8 cellular contexts compared by ENCODE assay signal in the genomic region with DNA sequence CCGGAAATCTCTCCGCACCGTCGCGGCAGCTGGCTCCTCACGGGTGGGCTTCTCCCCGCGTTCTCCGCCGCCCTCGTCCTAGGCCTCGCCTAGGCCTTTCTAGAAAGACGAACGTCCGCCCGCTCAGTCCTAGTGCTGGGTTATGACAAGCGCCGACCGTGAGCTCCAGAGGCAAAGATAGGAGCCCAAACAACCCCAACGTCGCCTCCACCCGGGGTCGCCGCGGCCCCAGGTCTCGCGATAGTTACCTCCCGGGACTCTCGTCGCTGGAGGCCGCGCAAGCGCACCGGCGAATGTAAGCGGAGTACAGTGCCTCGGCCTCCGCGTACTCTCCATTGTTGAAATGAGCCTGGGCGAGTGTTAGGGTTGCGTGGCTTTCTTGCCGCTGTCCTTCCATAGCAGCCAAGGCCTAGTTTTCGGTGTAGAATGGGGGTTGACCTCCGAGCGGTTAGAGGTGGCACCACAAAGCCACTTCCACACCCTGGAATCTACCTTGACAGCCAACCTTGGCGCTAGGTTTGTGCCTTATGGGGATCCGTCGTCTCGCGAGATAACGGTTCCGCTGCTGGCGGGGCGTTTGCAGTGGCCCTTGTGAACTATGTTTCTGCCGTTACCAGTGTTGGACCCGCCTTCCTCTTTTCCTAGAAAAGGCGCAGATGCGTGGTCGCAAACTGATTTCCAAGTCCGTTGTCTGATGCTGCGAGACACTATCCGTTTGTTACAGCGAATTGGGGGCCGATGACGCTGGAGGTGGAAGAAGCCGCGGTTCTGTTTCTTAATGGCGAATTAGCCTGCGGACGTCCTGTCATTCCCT. TPM values are rescaled to one million over a fixed set of nuclear protein-coding genes. Genes with fewer than 3 reads are reported as not detected.
DNase-seq lines count a peak whose midpoint lies in the region; ATAC-seq and TF ChIP-seq lines count a peak whose summit lies in the region.

A gene (minus strand): TSS at position 526 of the 814 bp plus-strand sequence. CDS start 129 bp downstream, at position 397.

- WGBS in esophagus muscularis mucosa, result 0% methylated on average over 9 of the region's 70 CpGs

- H3K4me3 ChIP-seq in KMS-11 (IDR thresholded peaks at IDR 0.05; ENCODE audit: insufficient read depth, low read depth, low read length) (peak within 1 kb of the TSS; percentile 40), Panc1 (ENCODE audit: low read depth in 2 of 2, low read length in 2 of 2) (peak within 1 kb of the TSS; percentile 65 to 98), esophagus muscularis mucosa (peak within 1 kb of the TSS; percentile 85 to 93 (median 86)), muscle layer of duodenum (ENCODE audit: low read depth in 1 of 2, low read length in 2 of 2) (peak within 1 kb of the TSS; percentile 80 to 95)

- peak; percentile 76 for TF ChIP-seq POLR2A in esophagus muscularis mucosa (IDR thresholded peaks at IDR 0.05; ENCODE audit: low read depth)

- TF ChIP-seq CTCF in KMS-11 (conservative IDR thresholded peaks at IDR 0.05; ENCODE audit: low read depth, low read length) (no peak), Panc1 (IDR thresholded peaks at IDR 0.05) (no peak), esophagus muscularis mucosa (IDR thresholded peaks at IDR 0.05) (no peak)

- H3K27ac ChIP-seq in KMS-11, result peak within 1 kb of the TSS; percentile 77
- H3K27ac ChIP-seq in Panc1 (ENCODE audit: low read length), result peak within 1 kb of the TSS; percentile 94
- H3K27ac ChIP-seq in esophagus muscularis mucosa (replicated peaks in 1 of 4), result peak within 1 kb of the TSS; percentile 93 to 95 (median 94)
- H3K27ac ChIP-seq in muscle layer of duodenum (ENCODE audit: low read length), result peak within 1 kb of the TSS; percentile 99

- POLR2A ChIA-PET in Panc1 (lab: Charles Lee), result interaction anchor here (0.8 kb wide), 1 partner anchor 89 kb away, joined by 3 read pairs; no protein-coding TSS in a partner anchor

- H3K4me1 ChIP-seq in KMS-11 (ENCODE audit: low read depth, poor library complexity, severe bottlenecking) (peaks cover 33% of the 10 kb centered on the region), Panc1 (ENCODE audit: control insufficient read depth, insufficient read depth, low read length) (peaks cover 33% of the 10 kb centered on the region), esophagus muscularis mucosa (peaks cover 40 to 46% (median 44%) of the 10 kb centered on the region in 4 donors), muscle layer of duodenum (ENCODE audit: control insufficient read depth in 1 of 2, insufficient read depth in 2 of 2, low read length in 2 of 2) (peaks cover 16 to 35% of the 10 kb centered on the region in 2 donors)

- CTCF ChIA-PET in Panc1 (lab: Charles Lee), result no interaction called here

- no peaks in the 10 kb centered on the region; the same call in 1 of the 2 replicates for H4K20me1 ChIP-seq in KMS-11 (ENCODE audit: insufficient read depth)

- H2AFZ ChIP-seq in KMS-11 (ENCODE audit: low read depth), result peak within 1 kb of the TSS; percentile 77

- no peaks in the 10 kb centered on the region for H3K9me3 ChIP-seq in Panc1 (ENCODE audit: control insufficient read depth, insufficient read depth, low read depth, low read length)
- H3K9me3 ChIP-seq in esophagus muscularis mucosa, result no peaks in the 10 kb centered on the region
- no peaks in the 10 kb centered on the region for H3K9me3 ChIP-seq in muscle layer of duodenum (ENCODE audit: control insufficient read depth in 1 of 2, low read length in 2 of 2)

- ATAC-seq in GM21786 (IDR thresholded peaks at IDR 0.05; ENCODE audit: unreplicated experiment), result peak; percentile 82
- peak; percentile 95 for ATAC-seq in Panc1
- ATAC-seq in activated T-cell treated with anti-CD3 and anti-CD28 coated beads, Interleukin-2, amount 50 U/mL, for 4 hours, result peak; percentile 89 to 92

- H3K27me3 ChIP-seq in KMS-11 (ENCODE audit: insufficient read depth, low read depth) (no peaks in the 10 kb centered on the region), Panc1 (ENCODE audit: control insufficient read depth, insufficient read depth, low read length) (no peaks in the 10 kb centered on the region), esophagus muscularis mucosa (no peaks in the 10 kb centered on the region), muscle layer of duodenum (ENCODE audit: low read depth, low read length) (no peaks in the 10 kb centered on the region)

- DNase-seq in DMS79 treated with DMSO at 0.1 percent for 48 hours (lab: John Stamatoyannopoulos, UW) (peak; percentile 88), Panc1 (ENCODE audit: low read depth, low spot score) (peak; percentile 94), esophagus muscularis mucosa (ENCODE audit: extremely low spot score) (peak; percentile 98)
- peak; percentile 91 for DNase-seq in activated T-cell treated with anti-CD3 and anti-CD28 coated beads, Interleukin-2, amount 50 U/mL, for 4 hours
- peak; percentile 76 for DNase-seq in stimulated activated CD8-positive, alpha-beta memory T cell treated with anti-CD3 and anti-CD28 coated beads, Interleukin-7, amount 100 ng/mL, for 24 hours (ENCODE audit: low read depth)

- no TSS peak for BruUV-seq in Panc1 (replicated peaks; lab: Mats Ljungman, UMichigan)

- H3K4me3 Mint-ChIP-seq in activated T-cell treated with anti-CD3 and anti-CD28 coated beads, Interleukin-2, amount 50 U/mL, for 4 hours, result peak within 1 kb of the TSS; percentile 93

- intact Hi-C loops in Panc1 (cut with micrococcal nuclease; ENCODE audit: unreplicated experiment) (no loop called here), esophagus muscularis mucosa (cut with DNase I) (no loop called here)

- H3K79me2 ChIP-seq in KMS-11 (ENCODE audit: insufficient read depth, low read depth), result peaks cover 17% of the 10 kb centered on the region; the same call in 1 of the 2 replicates

- peaks cover 3% of the 10 kb centered on the region for H3K27me3 Mint-ChIP-seq in activated T-cell treated with anti-CD3 and anti-CD28 coated beads, Interleukin-2, amount 50 U/mL, for 4 hours (ENCODE audit: low read depth)

- H3K36me3 Mint-ChIP-seq in activated T-cell treated with anti-CD3 and anti-CD28 coated beads, Interleukin-2, amount 50 U/mL, for 4 hours (ENCODE audit: insufficient read depth), result peaks cover 8% of the 10 kb centered on the region

- peak within 1 kb of the TSS; percentile 97 for H3K4me2 ChIP-seq in KMS-11

- in situ Hi-C loops in Panc1 (cut with HindIII; ENCODE audit: low pct_unique_long_range_greater_than_20kb, low sequenced_read_pairs), result no loop called here

- peak within 1 kb of the TSS; percentile 78 for H3K9ac ChIP-seq in KMS-11

- H3K36me3 ChIP-seq in KMS-11 (ENCODE audit: insufficient read depth) (no peaks in the 10 kb centered on the region), Panc1 (ENCODE audit: control insufficient read depth, insufficient read depth, low read length) (peaks cover 7% of the 10 kb centered on the region), esophagus muscularis mucosa (peaks cover 0 to 5% (median 0%) of the 10 kb centered on the region in 4 donors), muscle layer of duodenum (ENCODE audit: control insufficient read depth in 1 of 2, insufficient read depth in 2 of 2, low read length in 2 of 2) (peaks cover 0 to 5% of the 10 kb centered on the region in 2 donors)

- peaks cover 5% of the 10 kb centered on the region for H3K9me3 Mint-ChIP-seq in activated T-cell treated with anti-CD3 and anti-CD28 coated beads, Interleukin-2, amount 50 U/mL, for 4 hours

- peaks cover 35% of the 10 kb centered on the region for H3K4me1 Mint-ChIP-seq in activated T-cell treated with anti-CD3 and anti-CD28 coated beads, Interleukin-2, amount 50 U/mL, for 4 hours (ENCODE audit: low read depth)

- TF ChIP-seq EP300 in esophagus muscularis mucosa (IDR thresholded peaks at IDR 0.05), result no peak

RNA-seq across cellular contexts. Expression of the gene that starts here (rescaled TPM):
- total RNA-seq in Panc1 (2021; ENCODE audit: unreplicated experiment) (12.7 TPM), esophagus muscularis mucosa (10 to 100 TPM in 2 of 4 donors, 1 to 10 TPM in 2; 8.1 to 12.5 (median 10.2) TPM)
- polyA plus RNA-seq in Panc1 (2012; ENCODE audit: insufficient read length), result 3.0 TPM
- 1 to 10 TPM; 9.2 to 9.3 (median 9.3) TPM for total RNA-seq in activated T-cell treated with anti-CD3 and anti-CD28 coated beads, Interleukin-2, amount 50 U/mL, for 4 hours

Comparison
In these comparisons a context has a peak if more than half of its experiments do, and no peak if none do; other contexts are left out.
1. Peak in every context shown above with its lines: DNase-seq, ATAC-seq, H3K4me3 ChIP-seq and H3K27ac ChIP-seq.